In genomic region chr7:139825666-139826290, GRCh38 we compare ENCODE assay signal across 14 cellular contexts. TPM values are rescaled to one million over a fixed set of nuclear protein-coding genes. Genes with fewer than 3 reads are reported as not detected.
A peak's percentile ranks its signal among the peaks of the same experiment; 100 is the strongest.
DNase-seq lines count a peak whose midpoint lies in the region; ATAC-seq, FAIRE-seq and TF ChIP-seq lines count a peak whose summit lies in the region.
"Had no signal": no experiment of that assay in that cellular context is flagged by ENCODE, and none has a peak within 500 bp of the region (broad histone marks: within the 10 kb centered on the region; RNA-seq: fewer than 3 reads in every experiment).

No MANE protein-coding gene starts in this region.

- DNase-seq in HepG2 (ENCODE audit: low spot score) (no peak), right lobe of liver (no peak), T-helper 17 cell (no peak), fibroblast of mammary gland (ENCODE audit: low read depth) (peak; percentile 71), urothelium cell line (ENCODE audit: low spot score) (peak; percentile 50), cardiac septum (ENCODE audit: low spot score) (no peak)
- DNase-seq: NCI-H446; stimulated activated CD4-positive, alpha-beta T cell treated with anti-CD3 and anti-CD28 coated beads, Interleukin-15, amount 100 ng/mL, for 24 hours; stimulated activated CD8-positive, alpha-beta memory T cell treated with anti-CD3 and anti-CD28 coated beads, Interleukin-4, amount 100 ng/mL, for 48 hours; uterus had no signal

- H2AFZ ChIP-seq in HepG2 (ENCODE audit: low read length) = no peak overlapping the region

- no peak for TF ChIP-seq POLR2A in HepG2 (IDR thresholded peaks at IDR 0.05; ENCODE audit: insufficient read depth in 1 of 2, low read depth in 2 of 2, low read length in 2 of 2)
- no peak for TF ChIP-seq POLR2A in right lobe of liver (IDR thresholded peaks at IDR 0.05)

- CTCF ChIA-PET in HepG2 (lab: Yijun Ruan, JAX; ENCODE audit: low intra/inter-chr PET ratio, low total read pairs) = interaction anchor here (2.0 kb wide), 1 partner anchor 180 kb away, joined by 7 read pairs; no protein-coding TSS in a partner anchor

- no TSS peak for BruUV-seq in HepG2 (replicated peaks; lab: Mats Ljungman, UMichigan)

- TF ChIP-seq RAD21 in HepG2 (CRISPR knock-in tag; IDR thresholded peaks at IDR 0.05) = no peak

- H3K27me3 Mint-ChIP-seq in T-helper 17 cell = peaks cover 5% of the 10 kb centered on the region

- H3K4me3 Mint-ChIP-seq in T-helper 17 cell = no peak overlapping the region
- H3K4me3 Mint-ChIP-seq: neural crest cell had no signal

- no peak for FAIRE-seq in HepG2 (lab: Jason Lieb, UNC)
- no peak for FAIRE-seq in urothelium cell line (lab: Jason Lieb, UNC)

- H3K9ac ChIP-seq in HepG2 (ENCODE audit: insufficient read depth, low read depth, low read length) = no peak overlapping the region

- TF ChIP-seq EP300 in HepG2 (IDR thresholded peaks at IDR 0.05; ENCODE audit: low read depth in 2 of 2, low read length in 2 of 2) (no peak), HepG2 (CRISPR knock-in tag; IDR thresholded peaks at IDR 0.05; ENCODE audit: borderline replicate concordance) (no peak)

- no peaks in the 10 kb centered on the region for H4K20me1 ChIP-seq in HepG2 (ENCODE audit: insufficient read depth, low read length)

- H3K27ac ChIP-seq in HepG2 (ENCODE audit: extremely low read length, insufficient read depth, low read length) (no peak overlapping the region), right lobe of liver (no peak overlapping the region)
- H3K27ac ChIP-seq: cardiac muscle cell, uterus had no signal

- no peak overlapping the region for H3K4me2 ChIP-seq in HepG2 (ENCODE audit: low read depth, low read length)

- peak overlapping the region; percentile 82 for H3K27ac Mint-ChIP-seq in T-helper 17 cell

- no peaks in the 10 kb centered on the region for H3K79me2 ChIP-seq in HepG2 (ENCODE audit: insufficient read depth, low read length)

- H3K36me3 ChIP-seq in HepG2 (replicated peaks in 1 of 2; ENCODE audit: control insufficient read depth in 1 of 2, insufficient read depth in 2 of 2, low read length in 2 of 2) (no peaks in the 10 kb centered on the region), right lobe of liver (no peaks in the 10 kb centered on the region)
- H3K36me3 ChIP-seq: cardiac muscle cell, uterus had no signal

- H3K36me3 Mint-ChIP-seq in T-helper 17 cell (ENCODE audit: low read depth) = no peaks in the 10 kb centered on the region

- POLR2A ChIA-PET in HepG2 (lab: Yijun Ruan, JAX) = no interaction called here

- intact Hi-C loops in HepG2 (cut with micrococcal nuclease; ENCODE audit: unreplicated experiment) (loop anchor here (2.0 to 5.0 kb wide), 3 partner anchors 177 to 193 kb away; no protein-coding TSS in a partner anchor), right lobe of liver (cut with DNase I) (no loop called here), cardiac septum (cut with DNase I) (loop anchor here (10.0 kb wide), 1 partner anchor 149 kb away; no protein-coding TSS in a partner anchor)

- TF ChIP-seq CTCF in HepG2 (CRISPR knock-in tag; IDR thresholded peaks at IDR 0.05) (no peak), right lobe of liver (IDR thresholded peaks at IDR 0.05) (no peak), fibroblast of mammary gland (conservative IDR thresholded peaks at IDR 0.05; ENCODE audit: control insufficient read depth, insufficient read depth, low read depth, low read length) (no peak)

- H3K27me3 ChIP-seq in HepG2 (ENCODE audit: control insufficient read depth in 1 of 2, insufficient read depth in 2 of 2, low read length in 2 of 2) (peaks cover 0 to 27% of the 10 kb centered on the region in 2 experiments; a peak in 3 of 5 replicates), right lobe of liver (no peaks in the 10 kb centered on the region)
- H3K27me3 ChIP-seq: cardiac muscle cell, uterus had no signal

- H3K4me1 ChIP-seq in HepG2 (ENCODE audit: insufficient read depth, low read length) = peaks cover 24% of the 10 kb centered on the region
- H3K4me1 ChIP-seq in right lobe of liver = no peaks in the 10 kb centered on the region
- H3K4me1 ChIP-seq: uterus had no signal

- H3K4me3 ChIP-seq in HepG2 (replicated peaks in 1 of 3; ENCODE audit: insufficient read depth in 1 of 3, low read depth in 2 of 3, low read length in 3 of 3) (no peak overlapping the region), right lobe of liver (no peak overlapping the region), fibroblast of mammary gland (ENCODE audit: control insufficient read depth, low read depth, low read length) (no peak overlapping the region)
- H3K4me3 ChIP-seq: cardiac muscle cell, uterus had no signal

- in situ Hi-C loops in HepG2 (cut with HindIII; ENCODE audit: extremely low pct_ligation_motif_present, low pct_unique_long_range_greater_than_20kb) = no loop called here

- no peaks in the 10 kb centered on the region for H3K9me3 ChIP-seq in HepG2 (ENCODE audit: low read length)
- H3K9me3 ChIP-seq in right lobe of liver = no peaks in the 10 kb centered on the region
- H3K9me3 ChIP-seq in T-helper 17 cell (ENCODE audit: control insufficient read depth, low read length, poor library complexity, severe bottlenecking) = no peaks in the 10 kb centered on the region
- H3K9me3 ChIP-seq: uterus had no signal

- 36% methylated on average over 9 of the region's 9 CpGs for WGBS in HepG2 (ENCODE audit: low lambda C conversion rate)
- WGBS in right lobe of liver (ENCODE audit: insufficient coverage, low coverage, low lambda C conversion rate, missing lambda C conversion rate) = 76% methylated on average over 9 of the region's 9 CpGs

- H3K4me1 Mint-ChIP-seq in T-helper 17 cell = peaks cover 21% of the 10 kb centered on the region

- ATAC-seq in HepG2 (no peak), right lobe of liver (no peak), T-helper 17 cell (no peak), GM18498 (IDR thresholded peaks at IDR 0.05; ENCODE audit: unreplicated experiment) (no peak), GM19023 (IDR thresholded peaks at IDR 0.05; ENCODE audit: unreplicated experiment) (no peak)

TF ChIP-seq in HepG2, 621 proteins besides CTCF, POLR2A, EP300 and RAD21 (continues in another document):
- TF ChIP-seq FOSL2 (CRISPR knock-in tag; IDR thresholded peaks at IDR 0.05) = peak; percentile 74

RNA-seq across cellular contexts. Expression of gene TBXAS1, which starts 3.3 kb away (rescaled TPM):
- 4.0 and 6.1 TPM in 2 replicates for total RNA-seq in HepG2 (2016; rRNA removed; fragmentation: Illumina TruSeq; extraction: Trizol)
- total RNA-seq in HepG2 (2016; cell fraction: cytosol; rRNA removed; fragmentation: Illumina TruSeq; extraction: Trizol; ENCODE audit: low read depth) = 6.2 and 7.7 TPM in 2 replicates
- 4.0 and 4.2 TPM in 2 replicates for total RNA-seq in HepG2 (2016; cell fraction: insoluble cytoplasmic fraction; rRNA removed; fragmentation: Illumina TruSeq; extraction: Trizol)
- total RNA-seq in HepG2 (2016; cell fraction: membrane; rRNA removed; fragmentation: Illumina TruSeq; extraction: Trizol) = 6.2 and 7.7 TPM in 2 replicates
- total RNA-seq in HepG2 (2016; cell fraction: nucleus; rRNA removed; fragmentation: Illumina TruSeq; extraction: Trizol) = 5.0 and 7.0 TPM in 2 replicates
- polyA plus RNA-seq in HepG2 (2011; rRNA removed) = 4.9 and 6.6 TPM in 2 replicates
- polyA plus RNA-seq in HepG2 (2011; cell fraction: cytosol; rRNA removed) = 4.4 and 4.6 TPM in 2 replicates
- 5.3 and 6.9 TPM in 2 replicates for polyA plus RNA-seq in HepG2 (2011; cell fraction: nucleus; rRNA removed)
- 2.7 and 3.4 TPM in 2 replicates for polyA plus RNA-seq in HepG2 (2012)
- polyA plus RNA-seq in HepG2 (2016; cell fraction: cytosol; fragmentation: Illumina TruSeq; extraction: Trizol; ENCODE audit: low read depth) = 5.8 and 8.1 TPM in 2 replicates
- 3.9 and 4.1 TPM in 2 replicates for polyA plus RNA-seq in HepG2 (2016; cell fraction: insoluble cytoplasmic fraction; fragmentation: Illumina TruSeq; extraction: Trizol; ENCODE audit: low read depth)
- polyA plus RNA-seq in HepG2 (2016; cell fraction: membrane; fragmentation: Illumina TruSeq; extraction: Trizol; ENCODE audit: low read depth) = 5.9 and 6.2 TPM in 2 replicates
- polyA plus RNA-seq in HepG2 (2016; cell fraction: nucleus; fragmentation: Illumina TruSeq; extraction: Trizol; ENCODE audit: insufficient read depth, low read depth) = 3.4 and 12.1 TPM in 2 replicates
- 0.23 and 7.4 TPM in 2 replicates for polyA minus RNA-seq in HepG2 (2011; rRNA and poly(A)+ RNA removed; ENCODE audit: low replicate concordance)
- polyA minus RNA-seq in HepG2 (2011; cell fraction: cytosol; rRNA and poly(A)+ RNA removed) = 1.5 and 3.0 TPM in 2 replicates
- polyA minus RNA-seq in HepG2 (2011; cell fraction: nucleus; rRNA and poly(A)+ RNA removed) = 6.3 and 9.0 TPM in 2 replicates
- total RNA-seq in right lobe of liver = 10 to 100 TPM in 4 of 6 experiments, 1 to 10 TPM in 2; 7.6 to 15.6 (median 12.2) TPM
- 10 to 100 TPM; 19.6 to 20.9 TPM for total RNA-seq in T-helper 17 cell
- total RNA-seq in cardiac septum = 4.3 TPM

RNA-seq across cellular contexts. Expression of gene HIPK2, which starts 48.0 kb away (rescaled TPM):
- 14.4 and 25.9 TPM in 2 replicates for total RNA-seq in HepG2 (2016; rRNA removed; fragmentation: Illumina TruSeq; extraction: Trizol)
- total RNA-seq in HepG2 (2016; cell fraction: cytosol; rRNA removed; fragmentation: Illumina TruSeq; extraction: Trizol; ENCODE audit: low read depth) = 38.1 and 38.4 TPM in 2 replicates
- total RNA-seq in HepG2 (2016; cell fraction: insoluble cytoplasmic fraction; rRNA removed; fragmentation: Illumina TruSeq; extraction: Trizol) = 13.8 and 20.2 TPM in 2 replicates
- 26.7 and 27.9 TPM in 2 replicates for total RNA-seq in HepG2 (2016; cell fraction: membrane; rRNA removed; fragmentation: Illumina TruSeq; extraction: Trizol)
- 19.7 and 24.5 TPM in 2 replicates for total RNA-seq in HepG2 (2016; cell fraction: nucleus; rRNA removed; fragmentation: Illumina TruSeq; extraction: Trizol)
- polyA plus RNA-seq in HepG2 (2011; rRNA removed) = 17.0 and 20.2 TPM in 2 replicates
- 11.5 and 11.7 TPM in 2 replicates for polyA plus RNA-seq in HepG2 (2011; cell fraction: cytosol; rRNA removed)
- polyA plus RNA-seq in HepG2 (2011; cell fraction: nucleus; rRNA removed) = 34.6 and 39.9 TPM in 2 replicates
- polyA plus RNA-seq in HepG2 (2012) = 18.0 and 18.2 TPM in 2 replicates
- polyA plus RNA-seq in HepG2 (2016; cell fraction: cytosol; fragmentation: Illumina TruSeq; extraction: Trizol; ENCODE audit: low read depth) = 2.4 and 2.9 TPM in 2 replicates
- 15.0 and 20.1 TPM in 2 replicates for polyA plus RNA-seq in HepG2 (2016; cell fraction: insoluble cytoplasmic fraction; fragmentation: Illumina TruSeq; extraction: Trizol; ENCODE audit: low read depth)
- 5.5 and 6.5 TPM in 2 replicates for polyA plus RNA-seq in HepG2 (2016; cell fraction: membrane; fragmentation: Illumina TruSeq; extraction: Trizol; ENCODE audit: low read depth)
- polyA plus RNA-seq in HepG2 (2016; cell fraction: nucleus; fragmentation: Illumina TruSeq; extraction: Trizol; ENCODE audit: insufficient read depth, low read depth) = 17.7 and 18.3 TPM in 2 replicates
- 10.5 and 48.8 TPM in 2 replicates for polyA minus RNA-seq in HepG2 (2011; rRNA and poly(A)+ RNA removed; ENCODE audit: low replicate concordance)
- polyA minus RNA-seq in HepG2 (2011; cell fraction: cytosol; rRNA and poly(A)+ RNA removed) = 29.2 and 34.4 TPM in 2 replicates
- 29.6 and 32.6 TPM in 2 replicates for polyA minus RNA-seq in HepG2 (2011; cell fraction: nucleus; rRNA and poly(A)+ RNA removed)
- 10 to 100 TPM; 48.5 to 68.0 (median 59.6) TPM for total RNA-seq in right lobe of liver
- total RNA-seq in T-helper 17 cell = 10 to 100 TPM; 36.9 to 42.9 TPM
- total RNA-seq in cardiac septum = 218 TPM

Comparison
In these comparisons a context has a peak if more than half of its experiments do, and no peak if none do; other contexts are left out.
1. intact Hi-C loops: an anchor here in HepG2 (2.0 to 5.0 kb wide) and cardiac septum (10.0 kb wide); none called in right lobe of liver.
2. DNase-seq: peak in fibroblast of mammary gland (single experiment) and urothelium cell line (single experiment); none in HepG2 (single experiment), right lobe of liver (0 of 3), T-helper 17 cell (0 of 3) and cardiac septum (single experiment).